Comparison of ENCODE assay signal across 16 cellular contexts in genomic region chr2:46493971-46494250, GRCh38. TPM values are rescaled to one million over a fixed set of nuclear protein-coding genes. Genes with fewer than 3 reads are reported as not detected.
DNase-seq lines count a peak whose midpoint lies in the region; ATAC-seq, FAIRE-seq and TF ChIP-seq lines count a peak whose summit lies in the region.
"Had no signal": no experiment of that assay in that cellular context is flagged by ENCODE, and none has a peak within 500 bp of the region (broad histone marks: within the 10 kb centered on the region; RNA-seq: fewer than 3 reads in every experiment).

No MANE protein-coding gene starts in this region.

- H3K4me1 ChIP-seq in DOHH2 (ENCODE audit: control insufficient read depth, low read length) = peaks cover 40% of the 10 kb centered on the region
- peaks cover 23% of the 10 kb centered on the region for H3K4me1 ChIP-seq in astrocyte (ENCODE audit: insufficient read depth, low read length)
- peaks cover 35% of the 10 kb centered on the region for H3K4me1 ChIP-seq in mesodermal cell (ENCODE audit: control insufficient read depth, insufficient read depth, low read length, poor library complexity, severe bottlenecking)
- no peaks in the 10 kb centered on the region for H3K4me1 ChIP-seq in effector memory CD4-positive, alpha-beta T cell (ENCODE audit: control insufficient read depth, insufficient read depth, low read length, poor library complexity, severe bottlenecking)
- H3K4me1 ChIP-seq: prostate gland had no signal

- H4K20me1 ChIP-seq in DOHH2 (ENCODE audit: control insufficient read depth, insufficient read depth, low read depth, low read length) = no peaks in the 10 kb centered on the region
- H4K20me1 ChIP-seq in astrocyte (ENCODE audit: insufficient read depth, low read length) = no peaks in the 10 kb centered on the region

- TF ChIP-seq CTCF in DOHH2 (IDR thresholded peaks at IDR 0.05; ENCODE audit: low read depth, low read length, poor library complexity, severe bottlenecking) = no peak
- TF ChIP-seq CTCF in astrocyte (IDR thresholded peaks at IDR 0.05; ENCODE audit: insufficient read depth, low read depth, low read length) = no peak

- no peak for DNase-seq in astrocyte (ENCODE audit: low read depth)
- DNase-seq in effector CD4-positive, alpha-beta T cell = no peak
- DNase-seq in effector memory CD4-positive, alpha-beta T cell = no peak
- DNase-seq: activated CD4-positive, alpha-beta memory T cell treated with anti-CD3 and anti-CD28 coated beads for 36 hours; activated effector memory CD4-positive, alpha-beta T cell treated with anti-CD3 and anti-CD28 coated beads, Interleukin-2, amount 50 U/mL, for 16 hours; effector CD8-positive, alpha-beta T cell; T-helper 17 cell; tibial artery had no signal

- H3K36me3 ChIP-seq in DOHH2 (ENCODE audit: control insufficient read depth, low read length) (no peaks in the 10 kb centered on the region), astrocyte (ENCODE audit: insufficient read depth, low read length) (no peaks in the 10 kb centered on the region), mesodermal cell (ENCODE audit: control insufficient read depth, insufficient read depth, low read length) (no peaks in the 10 kb centered on the region)
- no peaks in the 10 kb centered on the region for H3K36me3 ChIP-seq in effector memory CD4-positive, alpha-beta T cell (ENCODE audit: control insufficient read depth, insufficient read depth, low read length)
- H3K36me3 ChIP-seq: ascending aorta, prostate gland, tibial artery had no signal

- peak overlapping the region; percentile 2 for H2AFZ ChIP-seq in astrocyte (ENCODE audit: low read depth, low read length)

- ATAC-seq in HG03460 (IDR thresholded peaks at IDR 0.05; ENCODE audit: unreplicated experiment) (peak; percentile 9), GM18870 (IDR thresholded peaks at IDR 0.05; ENCODE audit: unreplicated experiment) (no peak), HG03280 (IDR thresholded peaks at IDR 0.05; ENCODE audit: unreplicated experiment) (no peak)
- ATAC-seq: T-helper 17 cell had no signal

- H3K36me3 Mint-ChIP-seq in astrocyte (ENCODE audit: low read depth, unreplicated experiment) = peaks cover 3% of the 10 kb centered on the region
- H3K36me3 Mint-ChIP-seq: activated CD4-positive, alpha-beta memory T cell treated with anti-CD3 and anti-CD28 coated beads for 36 hours had no signal

- no peak overlapping the region for H3K27ac Mint-ChIP-seq in astrocyte (ENCODE audit: unreplicated experiment)
- H3K27ac Mint-ChIP-seq: activated CD4-positive, alpha-beta memory T cell treated with anti-CD3 and anti-CD28 coated beads for 36 hours; T-helper 17 cell had no signal

- peaks cover 37% of the 10 kb centered on the region for H3K4me1 Mint-ChIP-seq in astrocyte (ENCODE audit: low read depth, unreplicated experiment)

- H3K4me3 ChIP-seq in DOHH2 (ENCODE audit: low read length) (no peak overlapping the region), astrocyte (ENCODE audit: insufficient read depth, low read depth, low read length) (no peak overlapping the region), mesodermal cell (ENCODE audit: extremely low read depth, insufficient read depth, low read length, poor library complexity, severe bottlenecking) (no peak overlapping the region)
- H3K4me3 ChIP-seq in effector memory CD4-positive, alpha-beta T cell (ENCODE audit: insufficient read depth, low read depth, low read length, poor library complexity, severe bottlenecking) = no peak overlapping the region
- H3K4me3 ChIP-seq: ascending aorta, prostate gland, tibial artery had no signal

- H3K79me2 ChIP-seq in DOHH2 (ENCODE audit: control insufficient read depth, low read length) (no peaks in the 10 kb centered on the region), astrocyte (ENCODE audit: insufficient read depth, low read length) (no peaks in the 10 kb centered on the region)

- peaks cover 2% of the 10 kb centered on the region; the same call in 1 of the 2 replicates for H3F3A ChIP-seq in DOHH2 (ENCODE audit: control insufficient read depth, insufficient read depth)

- H3K9me3 ChIP-seq in DOHH2 (ENCODE audit: control insufficient read depth, insufficient read depth, low read length) = no peaks in the 10 kb centered on the region
- H3K9me3 ChIP-seq in astrocyte (ENCODE audit: insufficient read depth, low read depth, low read length) = no peaks in the 10 kb centered on the region
- no peaks in the 10 kb centered on the region for H3K9me3 ChIP-seq in mesodermal cell (ENCODE audit: control insufficient read depth, low read length)
- H3K9me3 ChIP-seq in effector memory CD4-positive, alpha-beta T cell (ENCODE audit: control insufficient read depth, low read length) = no peaks in the 10 kb centered on the region
- H3K9me3 ChIP-seq: ascending aorta, prostate gland, tibial artery had no signal

- H3K4me2 ChIP-seq in DOHH2 (ENCODE audit: low read length) (peak overlapping the region; percentile 10; the same call in 1 of the 2 replicates), astrocyte (ENCODE audit: low read length) (peak overlapping the region; percentile 58)

- no peak overlapping the region for H3K9ac ChIP-seq in astrocyte (ENCODE audit: low read length)

- WGBS in mesodermal cell (ENCODE audit: insufficient coverage in 2 of 2), 2 experiments = 25 to 27% methylated on average over 3 of the region's 4 CpGs

- H3K27me3 ChIP-seq in DOHH2 (ENCODE audit: control insufficient read depth, low read length) = peaks cover 16% of the 10 kb centered on the region
- H3K27me3 ChIP-seq in astrocyte (ENCODE audit: insufficient read depth, low read length) = no peaks in the 10 kb centered on the region
- no peaks in the 10 kb centered on the region for H3K27me3 ChIP-seq in effector memory CD4-positive, alpha-beta T cell (replicated peaks; ENCODE audit: control insufficient read depth, insufficient read depth, low read length, poor library complexity, severe bottlenecking)
- H3K27me3 ChIP-seq: ascending aorta, tibial artery had no signal

- no peaks in the 10 kb centered on the region for H3K9me2 ChIP-seq in DOHH2 (replicated peaks; ENCODE audit: control insufficient read depth, low read length)

- no peak overlapping the region for H3K4me3 Mint-ChIP-seq in astrocyte (ENCODE audit: unreplicated experiment)
- H3K4me3 Mint-ChIP-seq: activated CD4-positive, alpha-beta memory T cell treated with anti-CD3 and anti-CD28 coated beads for 36 hours; T-helper 17 cell had no signal

- H3K27me3 Mint-ChIP-seq in astrocyte (ENCODE audit: low read depth, unreplicated experiment) = peaks cover 19% of the 10 kb centered on the region
- H3K27me3 Mint-ChIP-seq: activated CD4-positive, alpha-beta memory T cell treated with anti-CD3 and anti-CD28 coated beads for 36 hours had no signal

- no peak for FAIRE-seq in astrocyte (lab: Jason Lieb, UNC)

- H3K27ac ChIP-seq in DOHH2 (ENCODE audit: low read depth, low read length) (no peak overlapping the region), astrocyte (ENCODE audit: low read depth, low read length) (no peak overlapping the region), mesodermal cell (ENCODE audit: low read depth, low read length, severe bottlenecking) (peak overlapping the region; percentile 78)
- H3K27ac ChIP-seq in effector memory CD4-positive, alpha-beta T cell (ENCODE audit: insufficient read depth, low read length, poor library complexity, severe bottlenecking) = no peak overlapping the region
- H3K27ac ChIP-seq: ascending aorta, prostate gland, tibial artery had no signal

- H3K9me3 Mint-ChIP-seq in astrocyte (ENCODE audit: unreplicated experiment) = peaks cover 5% of the 10 kb centered on the region
- H3K9me3 Mint-ChIP-seq: activated CD4-positive, alpha-beta memory T cell treated with anti-CD3 and anti-CD28 coated beads for 36 hours had no signal

RNA-seq across cellular contexts. Expression of gene TMEM247, which starts 14.5 kb away (rescaled TPM):
- not detected in 2 replicates for total RNA-seq in astrocyte
- not detected for polyA plus RNA-seq in mesodermal cell (2013, experiment 1 of 2)
- not detected for polyA plus RNA-seq in mesodermal cell (2013, experiment 2 of 2)
- total RNA-seq: activated CD4-positive, alpha-beta memory T cell treated with anti-CD3 and anti-CD28 coated beads for 36 hours; ascending aorta; mononuclear cell; T-helper 17 cell had no signal

RNA-seq across cellular contexts. Expression of gene RHOQ, which starts 48.4 kb away (rescaled TPM):
- total RNA-seq in astrocyte = 103 and 109 TPM in 2 replicates
- 67.4 TPM for polyA plus RNA-seq in mesodermal cell (2013, experiment 1 of 2)
- 73.2 TPM for polyA plus RNA-seq in mesodermal cell (2013, experiment 2 of 2)

RNA-seq across cellular contexts. Expression of gene ATP6V1E2, which starts 48.5 kb away (rescaled TPM):
- total RNA-seq in astrocyte = 4.9 and 6.2 TPM in 2 replicates
- 10.9 TPM for polyA plus RNA-seq in mesodermal cell (2013, experiment 1 of 2)
- polyA plus RNA-seq in mesodermal cell (2013, experiment 2 of 2) = 10.4 TPM
